ENCODE assay signal across 14 cellular contexts in genomic region chr2:237599465-237600110, GRCh38. TPM values are rescaled to one million over a fixed set of nuclear protein-coding genes. Genes with fewer than 3 reads are reported as not detected.
DNase-seq lines count a peak whose midpoint lies in the region; ATAC-seq and TF ChIP-seq lines count a peak whose summit lies in the region.
"Had no signal": no experiment of that assay in that cellular context is flagged by ENCODE, and none has a peak within 500 bp of the region (broad histone marks: within the 10 kb centered on the region; RNA-seq: fewer than 3 reads in every experiment).

No MANE protein-coding gene starts in this region.

- no peaks in the 10 kb centered on the region for H3K36me3 Mint-ChIP-seq in naive thymus-derived CD8-positive, alpha-beta T cell
- no peaks in the 10 kb centered on the region for H3K36me3 Mint-ChIP-seq in stimulated activated effector memory CD8-positive, alpha-beta T cell treated with anti-CD3 and anti-CD28 coated beads, Interleukin-12 subunit alpha, Interleukin-12 subunit beta, amount 100 ng/mL, for 72 hours
- H3K36me3 Mint-ChIP-seq: natural killer cell treated with Interleukin-12 subunit alpha and Interleukin-12 subunit beta and Interleukin-15 and Interleukin-18, amount 100 ng/mL, for 72 hours; stimulated activated naive B cell treated with anti-CD40 and anti-IgM and Interleukin-4, amounts not matched to agents 10 μg/mL and 1 μg/mL and 100 μg/mL, for 72 hours had no signal

- no peak for TF ChIP-seq EP300 in tibial nerve (IDR thresholded peaks at IDR 0.05)

- H3K4me3 ChIP-seq in esophagus (ENCODE audit: low read depth in 1 of 2, low read length in 2 of 2) (no peak overlapping the region), tibial nerve (peak overlapping the region in 1 of 4 donors; percentile 39)

- H3K27me3 Mint-ChIP-seq in naive thymus-derived CD8-positive, alpha-beta T cell: no peaks in the 10 kb centered on the region
- H3K27me3 Mint-ChIP-seq: natural killer cell treated with Interleukin-12 subunit alpha and Interleukin-12 subunit beta and Interleukin-15 and Interleukin-18, amount 100 ng/mL, for 72 hours; stimulated activated naive B cell treated with anti-CD40 and anti-IgM and Interleukin-4, amounts not matched to agents 10 μg/mL and 1 μg/mL and 100 μg/mL, for 72 hours had no signal

- peak overlapping the region; percentile 40 to 80 for H3K27ac ChIP-seq in esophagus (ENCODE audit: low read depth in 2 of 2, low read length in 1 of 2)
- H3K27ac ChIP-seq in tibial nerve: peak overlapping the region in 3 of 4 donors; percentile 10 to 72 (median 63)
- H3K27ac ChIP-seq: 22Rv1 had no signal

- peak overlapping the region in 7 of 10 donors; percentile 61 to 99 (median 89) for H3K27ac Mint-ChIP-seq in naive thymus-derived CD8-positive, alpha-beta T cell
- no peak overlapping the region for H3K27ac Mint-ChIP-seq in stimulated activated effector memory CD8-positive, alpha-beta T cell treated with anti-CD3 and anti-CD28 coated beads, Interleukin-12 subunit alpha, Interleukin-12 subunit beta, amount 100 ng/mL, for 72 hours

- POLR2A ChIA-PET in naive thymus-derived CD8-positive, alpha-beta T cell (lab: Charles Lee): no interaction called here

- H3K4me1 ChIP-seq in esophagus (ENCODE audit: control insufficient read depth in 2 of 2, insufficient read depth in 2 of 2, low read length in 1 of 2) (peaks cover 3 to 5% of the 10 kb centered on the region in 2 donors), tibial nerve (peaks cover 0 to 21% (median 0%) of the 10 kb centered on the region in 4 donors)

- no peaks in the 10 kb centered on the region for H3K9me3 Mint-ChIP-seq in naive thymus-derived CD8-positive, alpha-beta T cell
- H3K9me3 Mint-ChIP-seq in stimulated activated effector memory CD8-positive, alpha-beta T cell treated with anti-CD3 and anti-CD28 coated beads, Interleukin-12 subunit alpha, Interleukin-12 subunit beta, amount 100 ng/mL, for 72 hours: no peaks in the 10 kb centered on the region
- H3K9me3 Mint-ChIP-seq: natural killer cell treated with Interleukin-12 subunit alpha and Interleukin-12 subunit beta and Interleukin-15 and Interleukin-18, amount 100 ng/mL, for 72 hours; stimulated activated naive B cell treated with anti-CD40 and anti-IgM and Interleukin-4, amounts not matched to agents 10 μg/mL and 1 μg/mL and 100 μg/mL, for 72 hours had no signal

- H3K4me1 Mint-ChIP-seq in naive thymus-derived CD8-positive, alpha-beta T cell: peaks cover 19 to 44% (median 22%) of the 10 kb centered on the region in 4 donors
- peaks cover 32% of the 10 kb centered on the region for H3K4me1 Mint-ChIP-seq in stimulated activated effector memory CD8-positive, alpha-beta T cell treated with anti-CD3 and anti-CD28 coated beads, Interleukin-12 subunit alpha, Interleukin-12 subunit beta, amount 100 ng/mL, for 72 hours

- no peak for ATAC-seq in naive thymus-derived CD8-positive, alpha-beta T cell
- no peak for ATAC-seq in stimulated activated effector memory CD8-positive, alpha-beta T cell treated with anti-CD3 and anti-CD28 coated beads, Interleukin-12 subunit alpha, Interleukin-12 subunit beta, amount 100 ng/mL, for 72 hours
- ATAC-seq: natural killer cell treated with Interleukin-12 subunit alpha and Interleukin-12 subunit beta and Interleukin-15 and Interleukin-18, amount 100 ng/mL, for 72 hours; stimulated activated naive B cell treated with anti-CD40 and anti-IgM and Interleukin-4, amounts not matched to agents 10 μg/mL and 1 μg/mL and 100 μg/mL, for 72 hours had no signal

- no peak for TF ChIP-seq CTCF in tibial nerve (IDR thresholded peaks at IDR 0.05)

- no peak overlapping the region for H3K4me3 Mint-ChIP-seq in naive thymus-derived CD8-positive, alpha-beta T cell
- no peak overlapping the region for H3K4me3 Mint-ChIP-seq in stimulated activated effector memory CD8-positive, alpha-beta T cell treated with anti-CD3 and anti-CD28 coated beads, Interleukin-12 subunit alpha, Interleukin-12 subunit beta, amount 100 ng/mL, for 72 hours
- H3K4me3 Mint-ChIP-seq: natural killer cell treated with Interleukin-12 subunit alpha and Interleukin-12 subunit beta and Interleukin-15 and Interleukin-18, amount 100 ng/mL, for 72 hours; stimulated activated naive B cell treated with anti-CD40 and anti-IgM and Interleukin-4, amounts not matched to agents 10 μg/mL and 1 μg/mL and 100 μg/mL, for 72 hours had no signal

- H3K27me3 ChIP-seq in esophagus (ENCODE audit: control insufficient read depth in 1 of 2, insufficient read depth in 2 of 2, low read length in 2 of 2): no peaks in the 10 kb centered on the region
- no peaks in the 10 kb centered on the region for H3K27me3 ChIP-seq in tibial nerve

- peak; percentile 46 for DNase-seq in NCI-H82 (lab: John Stamatoyannopoulos, UW)
- no peak for DNase-seq in NCI-H82 treated with DMSO at 0.1 percent for 48 hours (lab: John Stamatoyannopoulos, UW; ENCODE audit: unreplicated experiment)
- no peak for DNase-seq in naive thymus-derived CD8-positive, alpha-beta T cell
- no peak for DNase-seq in tibial nerve (ENCODE audit: low spot score in 2 of 2)
- no peak for DNase-seq in stimulated activated effector memory CD8-positive, alpha-beta T cell treated with anti-CD3 and anti-CD28 coated beads, Interleukin-12 subunit alpha, Interleukin-12 subunit beta, amount 100 ng/mL, for 72 hours (ENCODE audit: low spot score in 2 of 2)
- no peak for DNase-seq in NCI-H2081 treated with DMSO at 0.1 percent for 48 hours (lab: John Stamatoyannopoulos, UW)
- no peak for DNase-seq in DMS153 treated with DMSO at 0.1 percent for 48 hours (lab: John Stamatoyannopoulos, UW; ENCODE audit: unreplicated experiment)
- DNase-seq: KG1; NCI-H2081; stimulated activated naive B cell treated with anti-CD40 and anti-IgM and Interleukin-4, amounts not matched to agents 10 μg/mL and 1 μg/mL and 100 μg/mL, for 72 hours had no signal

- TF ChIP-seq POLR2A in tibial nerve (IDR thresholded peaks at IDR 0.05): no peak

- H3K9me3 ChIP-seq in esophagus (ENCODE audit: control insufficient read depth in 2 of 2, insufficient read depth in 1 of 2, low read depth in 1 of 2, low read length in 1 of 2) (no peaks in the 10 kb centered on the region), tibial nerve (no peaks in the 10 kb centered on the region)

- WGBS in esophagus, 2 donors: 77 to 78% methylated on average over 9 of the region's 9 CpGs
- 55 to 62% methylated on average over 9 of the region's 9 CpGs for WGBS in tibial nerve, 2 donors

- H3K36me3 ChIP-seq in esophagus (ENCODE audit: control insufficient read depth in 2 of 2, insufficient read depth in 2 of 2, low read length in 1 of 2) (no peaks in the 10 kb centered on the region), tibial nerve (no peaks in the 10 kb centered on the region)

RNA-seq across cellular contexts. Expression of gene RAB17, which starts 9.1 kb away (rescaled TPM):
- 10 to 100 TPM in 1 of 2 donors, 1 to 10 TPM in 1; 7.0 to 10.9 TPM for polyA plus RNA-seq in esophagus
- not detected for total RNA-seq in naive thymus-derived CD8-positive, alpha-beta T cell
- polyA plus RNA-seq in naive thymus-derived CD8-positive, alpha-beta T cell: not detected
- total RNA-seq in tibial nerve: 1 to 10 TPM in 1 of 4 donors, under 1 TPM in 1, not detected in 2; 0.63 to 2.1 TPM
- total RNA-seq: natural killer cell treated with Interleukin-12 subunit alpha and Interleukin-12 subunit beta and Interleukin-15 and Interleukin-18, amount 100 ng/mL, for 72 hours; T-helper 2 cell treated with Interferon-gamma antibody and Interleukin-4, amounts not matched to agents 100 ng/mL and 5 ng/mL, for 36 hours had no signal

RNA-seq across cellular contexts. Expression of gene LRRFIP1, which starts 27.8 kb away (rescaled TPM):
- 10 to 100 TPM; 58.9 to 69.5 TPM for polyA plus RNA-seq in esophagus
- 100 to 1,000 TPM; 102 to 103 TPM for total RNA-seq in naive thymus-derived CD8-positive, alpha-beta T cell
- polyA plus RNA-seq in naive thymus-derived CD8-positive, alpha-beta T cell: 10 to 100 TPM; 72.9 to 91.8 (median 81.6) TPM
- total RNA-seq in tibial nerve: 10 to 100 TPM; 51.5 to 95.4 (median 65.6) TPM

RNA-seq across cellular contexts. Expression of gene PRLH, which starts 33.2 kb away (rescaled TPM):
- not detected for polyA plus RNA-seq in esophagus
- not detected for total RNA-seq in naive thymus-derived CD8-positive, alpha-beta T cell
- not detected for polyA plus RNA-seq in naive thymus-derived CD8-positive, alpha-beta T cell
- total RNA-seq in tibial nerve: not detected
- total RNA-seq: natural killer cell treated with Interleukin-12 subunit alpha and Interleukin-12 subunit beta and Interleukin-15 and Interleukin-18, amount 100 ng/mL, for 72 hours; T-helper 2 cell treated with Interferon-gamma antibody and Interleukin-4, amounts not matched to agents 100 ng/mL and 5 ng/mL, for 36 hours had no signal
